Comparison of ENCODE assay signal across 8 cellular contexts in genomic region chr1:212749924-212750535, GRCh38. TPM values are rescaled to one million over a fixed set of nuclear protein-coding genes. Genes with fewer than 3 reads are reported as not detected.
A peak's percentile ranks its signal among the peaks of the same experiment; 100 is the strongest.
DNase-seq lines count a peak whose midpoint lies in the region; ATAC-seq and TF ChIP-seq lines count a peak whose summit lies in the region.

No MANE protein-coding gene starts in this region.

- DNase-seq in COLO668 (lab: John Stamatoyannopoulos, UW; ENCODE audit: unreplicated experiment): peak; percentile 25
- DNase-seq in GM23338 (ENCODE audit: low spot score): peak; percentile 89
- DNase-seq in NCI-H345 (lab: John Stamatoyannopoulos, UW): peak; percentile 66
- DNase-seq in amniotic epithelial cell (ENCODE audit: low read depth): peak; percentile 59
- DNase-seq in iPS DF 4.7 (ENCODE audit: extremely low read depth, low spot score): peak; percentile 60
- DNase-seq in stimulated activated naive CD8-positive, alpha-beta T cell treated with anti-CD3 and anti-CD28 coated beads, Interleukin-15, Interleukin-2, amounts not matched to agents 100 U/mL and 50 U/mL, for 24 hours: no peak
- no peak for DNase-seq in HuH-7.5 (ENCODE audit: low spot score)

- H3F3A ChIP-seq in GM23338 (replicated peaks; ENCODE audit: low read depth): 0 out of 2 replicates have a peak, but pooled peaks cover 3% of the 10 kb centered on the region

- H3K4me3 Mint-ChIP-seq in GM23338: no peak overlapping the region

- H3K79me2 ChIP-seq in GM23338 (replicated peaks; ENCODE audit: insufficient read depth): peaks cover 36% of the 10 kb centered on the region

- no peaks in the 10 kb centered on the region for H3K9me2 ChIP-seq in GM23338 (ENCODE audit: insufficient read depth)

- H2AFZ ChIP-seq in GM23338: no peak overlapping the region

- H3K36me3 ChIP-seq in GM23338 (ENCODE audit: insufficient read depth): no peaks in the 10 kb centered on the region

- no peaks in the 10 kb centered on the region for H3K27me3 ChIP-seq in GM23338 (ENCODE audit: insufficient read depth)

- H3K9me3 Mint-ChIP-seq in GM23338: no peaks in the 10 kb centered on the region

- ATAC-seq in GM23338 (peak; percentile 69), GM18873 (IDR thresholded peaks at IDR 0.05; ENCODE audit: low FRiP score, unreplicated experiment) (no peak)
- peak; percentile 23 for ATAC-seq in stimulated activated naive CD8-positive, alpha-beta T cell treated with anti-CD3 and anti-CD28 coated beads, Interleukin-15, Interleukin-2, amounts not matched to agents 100 U/mL and 50 U/mL, for 24 hours

- H3K27ac ChIP-seq in GM23338 (ENCODE audit: low read depth): peak overlapping the region; percentile 77

- no peak overlapping the region for H3K4me3 ChIP-seq in GM23338

- peak overlapping the region; percentile 53 for H3K27ac Mint-ChIP-seq in GM23338

- TF ChIP-seq CTCF in GM23338 (conservative IDR thresholded peaks at IDR 0.05; ENCODE audit: low read depth in 2 of 2): peak; percentile 79 to 97

- peaks cover 14% of the 10 kb centered on the region; the same call in 2 of the 3 replicates for H3K36me3 Mint-ChIP-seq in GM23338 (ENCODE audit: low read depth)

- H3K4me1 Mint-ChIP-seq in GM23338: peaks cover 40% of the 10 kb centered on the region

- H3K4me1 ChIP-seq in GM23338 (ENCODE audit: insufficient read depth): peaks cover 46% of the 10 kb centered on the region

- no peaks in the 10 kb centered on the region for H3K27me3 Mint-ChIP-seq in GM23338 (ENCODE audit: insufficient read depth, low read depth, poor library complexity)

- H4K20me1 ChIP-seq in GM23338 (replicated peaks; ENCODE audit: insufficient read depth): peaks cover 6% of the 10 kb centered on the region

- 0 out of 2 replicates have a peak overlapping the region, but pooled peaks have one; percentile 3 for H3K4me2 ChIP-seq in GM23338

TF ChIP-seq in GM23338, 12 proteins besides CTCF, POLR2A, EP300 and RAD21:
- TF ChIP-seq, protein P1, sequence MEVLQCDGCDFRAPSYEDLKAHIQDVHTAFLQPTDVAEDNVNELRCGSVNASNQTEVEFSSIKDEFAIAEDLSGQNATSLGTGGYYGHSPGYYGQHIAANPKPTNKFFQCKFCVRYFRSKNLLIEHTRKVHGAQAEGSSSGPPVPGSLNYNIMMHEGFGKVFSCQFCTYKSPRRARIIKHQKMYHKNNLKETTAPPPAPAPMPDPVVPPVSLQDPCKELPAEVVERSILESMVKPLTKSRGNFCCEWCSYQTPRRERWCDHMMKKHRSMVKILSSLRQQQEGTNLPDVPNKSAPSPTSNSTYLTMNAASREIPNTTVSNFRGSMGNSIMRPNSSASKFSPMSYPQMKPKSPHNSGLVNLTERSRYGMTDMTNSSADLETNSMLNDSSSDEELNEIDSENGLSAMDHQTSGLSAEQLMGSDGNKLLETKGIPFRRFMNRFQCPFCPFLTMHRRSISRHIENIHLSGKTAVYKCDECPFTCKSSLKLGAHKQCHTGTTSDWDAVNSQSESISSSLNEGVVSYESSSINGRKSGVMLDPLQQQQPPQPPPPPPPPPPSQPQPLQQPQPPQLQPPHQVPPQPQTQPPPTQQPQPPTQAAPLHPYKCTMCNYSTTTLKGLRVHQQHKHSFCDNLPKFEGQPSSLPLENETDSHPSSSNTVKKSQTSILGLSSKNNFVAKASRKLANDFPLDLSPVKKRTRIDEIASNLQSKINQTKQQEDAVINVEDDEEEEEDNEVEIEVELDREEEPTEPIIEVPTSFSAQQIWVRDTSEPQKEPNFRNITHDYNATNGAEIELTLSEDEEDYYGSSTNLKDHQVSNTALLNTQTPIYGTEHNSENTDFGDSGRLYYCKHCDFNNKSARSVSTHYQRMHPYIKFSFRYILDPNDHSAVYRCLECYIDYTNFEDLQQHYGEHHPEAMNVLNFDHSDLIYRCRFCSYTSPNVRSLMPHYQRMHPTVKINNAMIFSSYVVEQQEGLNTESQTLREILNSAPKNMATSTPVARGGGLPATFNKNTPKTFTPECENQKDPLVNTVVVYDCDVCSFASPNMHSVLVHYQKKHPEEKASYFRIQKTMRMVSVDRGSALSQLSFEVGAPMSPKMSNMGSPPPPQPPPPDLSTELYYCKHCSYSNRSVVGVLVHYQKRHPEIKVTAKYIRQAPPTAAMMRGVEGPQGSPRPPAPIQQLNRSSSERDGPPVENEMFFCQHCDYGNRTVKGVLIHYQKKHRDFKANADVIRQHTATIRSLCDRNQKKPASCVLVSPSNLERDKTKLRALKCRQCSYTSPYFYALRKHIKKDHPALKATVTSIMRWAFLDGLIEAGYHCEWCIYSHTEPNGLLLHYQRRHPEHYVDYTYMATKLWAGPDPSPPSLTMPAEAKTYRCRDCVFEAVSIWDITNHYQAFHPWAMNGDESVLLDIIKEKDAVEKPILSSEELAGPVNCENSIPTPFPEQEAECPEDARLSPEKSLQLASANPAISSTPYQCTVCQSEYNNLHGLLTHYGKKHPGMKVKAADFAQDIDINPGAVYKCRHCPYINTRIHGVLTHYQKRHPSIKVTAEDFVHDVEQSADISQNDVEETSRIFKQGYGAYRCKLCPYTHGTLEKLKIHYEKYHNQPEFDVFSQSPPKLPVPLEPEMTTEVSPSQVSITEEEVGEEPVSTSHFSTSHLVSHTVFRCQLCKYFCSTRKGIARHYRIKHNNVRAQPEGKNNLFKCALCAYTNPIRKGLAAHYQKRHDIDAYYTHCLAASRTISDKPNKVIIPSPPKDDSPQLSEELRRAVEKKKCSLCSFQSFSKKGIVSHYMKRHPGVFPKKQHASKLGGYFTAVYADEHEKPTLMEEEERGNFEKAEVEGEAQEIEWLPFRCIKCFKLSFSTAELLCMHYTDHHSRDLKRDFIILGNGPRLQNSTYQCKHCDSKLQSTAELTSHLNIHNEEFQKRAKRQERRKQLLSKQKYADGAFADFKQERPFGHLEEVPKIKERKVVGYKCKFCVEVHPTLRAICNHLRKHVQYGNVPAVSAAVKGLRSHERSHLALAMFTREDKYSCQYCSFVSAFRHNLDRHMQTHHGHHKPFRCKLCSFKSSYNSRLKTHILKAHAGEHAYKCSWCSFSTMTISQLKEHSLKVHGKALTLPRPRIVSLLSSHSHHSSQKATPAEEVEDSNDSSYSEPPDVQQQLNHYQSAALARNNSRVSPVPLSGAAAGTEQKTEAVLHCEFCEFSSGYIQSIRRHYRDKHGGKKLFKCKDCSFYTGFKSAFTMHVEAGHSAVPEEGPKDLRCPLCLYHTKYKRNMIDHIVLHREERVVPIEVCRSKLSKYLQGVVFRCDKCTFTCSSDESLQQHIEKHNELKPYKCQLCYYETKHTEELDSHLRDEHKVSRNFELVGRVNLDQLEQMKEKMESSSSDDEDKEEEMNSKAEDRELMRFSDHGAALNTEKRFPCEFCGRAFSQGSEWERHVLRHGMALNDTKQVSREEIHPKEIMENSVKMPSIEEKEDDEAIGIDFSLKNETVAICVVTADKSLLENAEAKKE (CRISPR knock-in tag; IDR thresholded peaks at IDR 0.05): no peak

RNA-seq across cellular contexts. Expression of gene NSL1, which starts 41.5 kb away (rescaled TPM):
- 61.0 and 96.8 TPM in 2 replicates for total RNA-seq in GM23338 (2014; rRNA removed; shearing (Covaris generic))
- polyA plus RNA-seq in GM23338 (2016; fragmentation: Nextera tagmentation; extraction: Ambion mirVana): 93.5 and 102 TPM in 2 replicates

RNA-seq across cellular contexts. Expression of gene TATDN3, which starts 41.7 kb away (rescaled TPM):
- 10.9 and 23.7 TPM in 2 replicates for total RNA-seq in GM23338 (2014; rRNA removed; shearing (Covaris generic))
- polyA plus RNA-seq in GM23338 (2016; fragmentation: Nextera tagmentation; extraction: Ambion mirVana): 17.9 and 24.2 TPM in 2 replicates

RNA-seq across cellular contexts. Expression of gene BATF3, which starts 50.4 kb away (rescaled TPM):
- 3.6 and 6.8 TPM in 2 replicates for total RNA-seq in GM23338 (2014; rRNA removed; shearing (Covaris generic))
- 7.8 and 8.6 TPM in 2 replicates for polyA plus RNA-seq in GM23338 (2016; fragmentation: Nextera tagmentation; extraction: Ambion mirVana)

Comparison
In these comparisons a context has a peak if more than half of its experiments do, and no peak if none do; other contexts are left out.
1. DNase-seq: peak in COLO668 (single experiment), GM23338 (single experiment), NCI-H345 (single experiment), amniotic epithelial cell (single experiment) and iPS DF 4.7 (single experiment); none in stimulated activated naive CD8-positive, alpha-beta T cell treated with anti-CD3 and anti-CD28 coated beads, Interleukin-15, Interleukin-2, amounts not matched to agents 100 U/mL and 50 U/mL, for 24 hours (single experiment) and HuH-7.5 (single experiment).